In the genomic region with DNA sequence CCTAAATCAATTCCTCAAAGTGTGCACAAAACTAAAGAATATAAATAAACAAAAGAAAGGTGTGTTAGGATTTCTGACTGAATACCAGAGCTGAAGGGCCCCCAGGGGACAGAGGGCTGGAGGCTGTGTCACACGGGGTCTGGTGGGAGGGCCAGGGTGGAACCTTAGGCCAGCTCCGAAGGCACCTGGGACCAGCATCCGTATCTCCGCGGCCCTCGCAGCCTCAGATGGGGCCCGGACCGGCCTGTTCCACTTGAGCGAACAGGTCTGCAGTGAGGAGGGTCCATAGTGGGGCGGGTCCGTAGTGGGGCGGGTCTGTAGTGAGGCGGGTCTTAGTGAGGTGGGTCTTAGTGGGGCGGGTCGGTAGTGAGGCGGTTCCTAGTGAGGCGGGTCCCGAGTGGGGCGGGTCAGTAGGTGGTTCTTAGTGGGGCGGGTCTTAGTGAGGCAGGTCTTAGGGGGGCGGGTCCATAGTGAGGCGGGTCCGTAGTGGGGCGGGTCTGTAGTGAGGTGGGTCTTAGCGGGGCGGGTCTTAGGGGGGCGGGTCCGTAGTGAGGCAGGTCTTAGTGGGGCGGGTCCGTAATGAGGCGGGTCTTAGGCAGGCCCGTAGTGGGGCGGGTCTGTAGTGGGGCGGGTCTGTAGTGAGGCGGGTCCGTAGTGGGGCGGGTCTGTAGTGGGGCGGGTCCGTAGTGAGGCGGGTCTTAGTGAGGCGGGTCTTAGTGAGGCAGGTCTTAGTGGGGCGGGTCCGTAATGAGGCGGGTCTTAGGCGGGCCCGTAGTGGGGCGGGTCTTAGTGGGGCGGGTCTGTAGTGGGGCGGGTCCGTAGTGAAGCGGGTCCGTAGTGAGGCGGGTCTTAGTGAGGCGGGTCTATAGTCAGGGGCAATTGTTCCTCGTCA, we compare ENCODE assay signal across 10 cellular contexts. TPM values are rescaled to one million over a fixed set of nuclear protein-coding genes. Genes with fewer than 3 reads are reported as not detected.
DNase-seq lines count a peak whose midpoint lies in the region; ATAC-seq and TF ChIP-seq lines count a peak whose summit lies in the region.
"Had no signal": no experiment of that assay in that cellular context is flagged by ENCODE, and none has a peak within 500 bp of the region (broad histone marks: within the 10 kb centered on the region; RNA-seq: fewer than 3 reads in every experiment).

No MANE protein-coding gene starts in this region.

- WGBS in lung, 2 donors, result 42 to 50% methylated on average over 46 to 55 of the region's 55 CpGs

- no peaks in the 10 kb centered on the region for H3K27me3 ChIP-seq in CD8-positive, alpha-beta T cell (ENCODE audit: insufficient read depth, low read length)
- H3K27me3 ChIP-seq in colonic mucosa, result no peaks in the 10 kb centered on the region
- no peaks in the 10 kb centered on the region for H3K27me3 ChIP-seq in lung (ENCODE audit: control insufficient read depth, insufficient read depth)
- H3K27me3 ChIP-seq: gastrocnemius medialis had no signal

- intact Hi-C loops in CD8-positive, alpha-beta T cell (cut with DNase I, micrococcal nuclease), result no loop called here
- intact Hi-C loops in colonic mucosa (cut with DNase I), result no loop called here

- no peak overlapping the region for H3K27ac Mint-ChIP-seq in CD8-positive, alpha-beta T cell

- POLR2A ChIA-PET in CD8-positive, alpha-beta T cell (lab: Charles Lee), result no interaction called here

- H3K4me3 Mint-ChIP-seq in CD8-positive, alpha-beta T cell, result no peak overlapping the region

- no peak for TF ChIP-seq CTCF in CD8-positive, alpha-beta T cell (IDR thresholded peaks at IDR 0.05)
- no peak for TF ChIP-seq CTCF in colonic mucosa (IDR thresholded peaks at IDR 0.05)
- TF ChIP-seq CTCF in lung (IDR thresholded peaks at IDR 0.05; ENCODE audit: control extremely low read depth, extremely low read depth), result no peak

- no peaks in the 10 kb centered on the region for H3K9me3 ChIP-seq in CD8-positive, alpha-beta T cell (ENCODE audit: low read length)
- H3K9me3 ChIP-seq in colonic mucosa (no peaks in the 10 kb centered on the region), lung (ENCODE audit: control insufficient read depth in 2 of 2, insufficient read depth in 1 of 2, low read length in 1 of 2) (no peaks in the 10 kb centered on the region)
- H3K9me3 ChIP-seq: gastrocnemius medialis had no signal

- no peak overlapping the region for H3K9ac ChIP-seq in colonic mucosa (ENCODE audit: low read depth in 2 of 2, low read length in 2 of 2)

- no peaks in the 10 kb centered on the region for H3K36me3 ChIP-seq in CD8-positive, alpha-beta T cell (ENCODE audit: insufficient read depth, low read length)
- H3K36me3 ChIP-seq in colonic mucosa, result no peaks in the 10 kb centered on the region
- peaks cover 0 to 11% of the 10 kb centered on the region in 2 donors for H3K36me3 ChIP-seq in lung (ENCODE audit: control insufficient read depth in 2 of 2, insufficient read depth in 2 of 2, low read length in 2 of 2)

- H3K27ac ChIP-seq in CD8-positive, alpha-beta T cell (ENCODE audit: low read depth, low read length), result no peak overlapping the region
- H3K27ac ChIP-seq in colonic mucosa (peak overlapping the region; percentile 5), lung (ENCODE audit: low read depth in 1 of 2, low read length in 1 of 2) (no peak overlapping the region)

- H3K27me3 Mint-ChIP-seq in CD8-positive, alpha-beta T cell (ENCODE audit: low read depth), result no peaks in the 10 kb centered on the region

- peaks cover 19% of the 10 kb centered on the region for H3K4me1 ChIP-seq in CD8-positive, alpha-beta T cell (ENCODE audit: insufficient read depth, low read length)
- peaks cover 4% of the 10 kb centered on the region for H3K4me1 ChIP-seq in colonic mucosa
- peaks cover 10 to 23% of the 10 kb centered on the region in 2 donors for H3K4me1 ChIP-seq in lung (ENCODE audit: control insufficient read depth in 2 of 2, insufficient read depth in 2 of 2, low read length in 2 of 2)

- peaks cover 15% of the 10 kb centered on the region for H3K4me1 Mint-ChIP-seq in CD8-positive, alpha-beta T cell (ENCODE audit: low read depth)

- H3K9me3 Mint-ChIP-seq in CD8-positive, alpha-beta T cell, result no peaks in the 10 kb centered on the region

- peaks cover 7% of the 10 kb centered on the region for H3K36me3 Mint-ChIP-seq in CD8-positive, alpha-beta T cell

- no peak for DNase-seq in CD8-positive, alpha-beta T cell
- peak in 66 of 76 experiments; percentile 14 to 95 (median 74) for DNase-seq in HUDEP-2 (lab: John Stamatoyannopoulos, UW; ENCODE audit: unreplicated experiment in 76 of 76)
- DNase-seq in colonic mucosa, result no peak
- peak; percentile 68 for DNase-seq in lung (ENCODE audit: low spot score)
- DNase-seq in NK-92 treated with Interleukin-12 subunit alpha and Interleukin-12 subunit beta, amount 100 ng/mL, for 24 hours (lab: John Stamatoyannopoulos, UW), result no peak
- DNase-seq: gastrocnemius medialis, SIG-M5 had no signal

- CTCF ChIA-PET in CD8-positive, alpha-beta T cell (lab: Charles Lee), result interaction anchor here (0.8 to 10.2 kb wide), 3 partner anchors 64 to 67 kb away, joined by 3 to 366 read pairs (median 29); no protein-coding TSS in a partner anchor

- ATAC-seq in CD8-positive, alpha-beta T cell, result peak; percentile 45
- ATAC-seq in lung (ENCODE audit: insufficient read depth, low FRiP score), result peak; percentile 16
- no peak for ATAC-seq in GM21737 (IDR thresholded peaks at IDR 0.05; ENCODE audit: unreplicated experiment)
- no peak for ATAC-seq in HG03378 (IDR thresholded peaks at IDR 0.05; ENCODE audit: unreplicated experiment)
- ATAC-seq in HG03457 (IDR thresholded peaks at IDR 0.05; ENCODE audit: unreplicated experiment), result no peak
- ATAC-seq: gastrocnemius medialis had no signal

- H3K4me3 ChIP-seq in CD8-positive, alpha-beta T cell (ENCODE audit: low read depth, low read length), result no peak overlapping the region
- H3K4me3 ChIP-seq in colonic mucosa, result no peak overlapping the region
- no peak overlapping the region for H3K4me3 ChIP-seq in lung
- H3K4me3 ChIP-seq: gastrocnemius medialis had no signal

RNA-seq across cellular contexts. Expression of a gene that starts 15.1 kb away (rescaled TPM):
- total RNA-seq in CD8-positive, alpha-beta T cell, result 1 to 10 TPM; 4.4 to 5.0 TPM
- total RNA-seq in colonic mucosa (1 to 10 TPM; 2.9 to 9.0 TPM), lung (10 to 100 TPM; 13.7 to 14.4 TPM)
- 10 to 100 TPM; 13.7 to 27.1 TPM for polyA plus RNA-seq in lung

RNA-seq across cellular contexts. Expression of a gene that starts 28.5 kb away (rescaled TPM):
- total RNA-seq in CD8-positive, alpha-beta T cell, result under 1 TPM in 1 of 2 experiments, not detected in 1; 0.11 TPM
- total RNA-seq in colonic mucosa (1 to 10 TPM; 5.7 to 8.2 TPM), lung (1 to 10 TPM; 5.9 to 7.7 TPM)
- polyA plus RNA-seq in lung, result 1 to 10 TPM; 3.7 to 6.7 TPM

Comparison
In these comparisons a context has a peak if more than half of its experiments do, and no peak if none do; other contexts are left out.
1. ATAC-seq: peak in CD8-positive, alpha-beta T cell (single experiment) and lung (single experiment); none in GM21737 (single experiment), HG03378 (single experiment) and HG03457 (single experiment).
2. DNase-seq: peak in HUDEP-2 (66 of 76) and lung (single experiment); none in CD8-positive, alpha-beta T cell (0 of 7), colonic mucosa (single experiment) and NK-92 treated with Interleukin-12 subunit alpha and Interleukin-12 subunit beta, amount 100 ng/mL, for 24 hours (single experiment).
3. RNA of a gene that starts 28.5 kb away (total RNA-seq): 5.7 to 8.2 TPM in colonic mucosa and 5.9 to 7.7 TPM in lung; 0.11 TPM in CD8-positive, alpha-beta T cell; every median in the first group is over 4 times any median in the second.